Comparison of ENCODE assay signal across 11 cellular contexts in genomic region chr13:27374126-27374613, GRCh38. TPM values are rescaled to one million over a fixed set of nuclear protein-coding genes. Genes with fewer than 3 reads are reported as not detected.
DNase-seq lines count a peak whose midpoint lies in the region; ATAC-seq lines count a peak whose summit lies in the region.
"Had no signal": no experiment of that assay in that cellular context is flagged by ENCODE, and none has a peak within 500 bp of the region (broad histone marks: within the 10 kb centered on the region; RNA-seq: fewer than 3 reads in every experiment).

No MANE protein-coding gene starts in this region.

- no peak overlapping the region for H3K27ac ChIP-seq in duodenal mucosa (ENCODE audit: low read depth, low read length)
- H3K27ac ChIP-seq: heart right ventricle, tibial artery had no signal

- peaks cover 24 to 30% of the 10 kb centered on the region in 2 donors for H3K4me1 ChIP-seq in duodenal mucosa (ENCODE audit: control insufficient read depth in 1 of 2, insufficient read depth in 2 of 2, low read length in 2 of 2)

- H3K36me3 ChIP-seq in duodenal mucosa (ENCODE audit: control insufficient read depth in 1 of 2, insufficient read depth in 2 of 2, low read length in 2 of 2): no peaks in the 10 kb centered on the region
- H3K36me3 ChIP-seq: heart right ventricle, tibial artery had no signal

- H3K27me3 ChIP-seq in duodenal mucosa (ENCODE audit: control insufficient read depth in 1 of 2, insufficient read depth in 2 of 2, low read length in 2 of 2): no peaks in the 10 kb centered on the region

- ATAC-seq in GM21360 (IDR thresholded peaks at IDR 0.05; ENCODE audit: unreplicated experiment): no peak
- ATAC-seq in HG03095 (IDR thresholded peaks at IDR 0.05; ENCODE audit: unreplicated experiment): no peak

- peak overlapping the region; percentile 32 to 53 for H3K4me3 ChIP-seq in duodenal mucosa (ENCODE audit: low read depth in 1 of 2, low read length in 2 of 2)
- H3K4me3 ChIP-seq: heart right ventricle, tibial artery had no signal

- DNase-seq in DMS53 (lab: John Stamatoyannopoulos, UW): peak; percentile 96
- DNase-seq in NCI-H2196 treated with DMSO at 0.1 percent for 48 hours (lab: John Stamatoyannopoulos, UW; ENCODE audit: unreplicated experiment): peak; percentile 28
- peak; percentile 58 for DNase-seq in mucosa of gallbladder (ENCODE audit: low spot score)
- DNase-seq in activated T-cell treated with anti-CD3 and anti-CD28 coated beads, Interleukin-2, amount 50 U/mL, for 48 hours: no peak
- no peak for DNase-seq in pons (ENCODE audit: low spot score)
- DNase-seq: GOT3 had no signal

- H3K9me3 ChIP-seq in duodenal mucosa (ENCODE audit: control insufficient read depth in 1 of 2, low read length in 2 of 2): no peaks in the 10 kb centered on the region
- H3K9me3 ChIP-seq: tibial artery had no signal

- H3K9ac ChIP-seq in duodenal mucosa (ENCODE audit: low read depth in 1 of 2, low read length in 2 of 2): peak overlapping the region in 1 of 2 donors; percentile 40

RNA-seq across cellular contexts. Expression of gene GTF3A, which starts 50.2 kb away (rescaled TPM):
- 65.7 TPM for total RNA-seq in mucosa of gallbladder

Comparison
In these comparisons a context has a peak if more than half of its experiments do, and no peak if none do; other contexts are left out.
1. DNase-seq: peak in DMS53 (single experiment), NCI-H2196 treated with DMSO at 0.1 percent for 48 hours (single experiment) and mucosa of gallbladder (single experiment); none in activated T-cell treated with anti-CD3 and anti-CD28 coated beads, Interleukin-2, amount 50 U/mL, for 48 hours (0 of 2) and pons (single experiment).